In genomic region chr13:100573121-100573520, GRCh38 we compare ENCODE assay signal across 1 cellular context.
A peak's percentile ranks its signal among the peaks of the same experiment; 100 is the strongest.
TF ChIP-seq lines count a peak whose summit lies in the region.

No MANE protein-coding gene starts in this region.

TF ChIP-seq in HepG2, 621 proteins besides CTCF, POLR2A, EP300 and RAD21 (continued from another document):
- TF ChIP-seq FOXA3 (CRISPR knock-in tag; IDR thresholded peaks at IDR 0.05): peak; percentile 48; the same call in 1 of the 2 replicates
- TF ChIP-seq TEAD3 (CRISPR knock-in tag; optimal IDR thresholded peaks at IDR 0.05; ENCODE audit: borderline replicate concordance): peak; percentile 19
- TF ChIP-seq CREM (IDR thresholded peaks at IDR 0.05): peak; percentile 37; the same call in 1 of the 2 replicates
- TF ChIP-seq CREM (CRISPR knock-in tag; IDR thresholded peaks at IDR 0.05): no peak
- 0 out of 2 replicates have a peak, but pooled peaks have one; percentile 11 for TF ChIP-seq SOX5 (CRISPR knock-in tag; IDR thresholded peaks at IDR 0.05; ENCODE audit: borderline replicate concordance)
- no peak for TF ChIP-seq MBD4 (IDR thresholded peaks at IDR 0.05; ENCODE audit: borderline replicate concordance, low read length)
- TF ChIP-seq STAT6 (CRISPR knock-in tag; IDR thresholded peaks at IDR 0.05; ENCODE audit: borderline replicate concordance): no peak
- peak; percentile 60; the same call in 1 of the 2 replicates for TF ChIP-seq MIXL1 (CRISPR knock-in tag; IDR thresholded peaks at IDR 0.05)
- TF ChIP-seq SKI (IDR thresholded peaks at IDR 0.05; ENCODE audit: partially characterized antibody): no peak
- no peak for TF ChIP-seq MEIS1 (CRISPR knock-in tag; IDR thresholded peaks at IDR 0.05; ENCODE audit: borderline replicate concordance)
- TF ChIP-seq ZNF549 (CRISPR knock-in tag; IDR thresholded peaks at IDR 0.05): no peak
- peak; percentile 46; the same call in 1 of the 2 replicates for TF ChIP-seq ZBTB25 (CRISPR knock-in tag; IDR thresholded peaks at IDR 0.05)
- no peak for TF ChIP-seq ZNF24 (IDR thresholded peaks at IDR 0.05)
- TF ChIP-seq ZNF652 (CRISPR knock-in tag; IDR thresholded peaks at IDR 0.05; ENCODE audit: borderline replicate concordance, low read depth): 0 out of 2 replicates have a peak, but pooled peaks have one; percentile 7
